Comparison of ENCODE assay signal across 8 cellular contexts in genomic region chr3:122513386-122514122, GRCh38. TPM values are rescaled to one million over a fixed set of nuclear protein-coding genes. Genes with fewer than 3 reads are reported as not detected.
DNase-seq lines count a peak whose midpoint lies in the region; ATAC-seq and TF ChIP-seq lines count a peak whose summit lies in the region.

No MANE protein-coding gene starts in this region.

- H3K36me3 Mint-ChIP-seq in CD4-positive, CD25-positive, alpha-beta regulatory T cell: peaks cover 9% of the 10 kb centered on the region

- peak overlapping the region; percentile 97 for H3K27ac ChIP-seq in CD4-positive, CD25-positive, alpha-beta regulatory T cell (ENCODE audit: insufficient read depth, low read length, poor library complexity, severe bottlenecking)
- H3K27ac ChIP-seq in HUES64 (ENCODE audit: low read depth, low read length) (peak overlapping the region; percentile 98; the same call in 1 of the 2 replicates), muscle layer of colon (ENCODE audit: low read depth, low read length) (peak overlapping the region; percentile 40)

- no peak for TF ChIP-seq CTCF in cardiac fibroblast (IDR thresholded peaks at IDR 0.05; ENCODE audit: low read depth, low read length)

- peaks cover 0 to 2% (median 0%) of the 10 kb centered on the region in 7 donors for H3K9me3 Mint-ChIP-seq in CD4-positive, CD25-positive, alpha-beta regulatory T cell

- H3K9ac ChIP-seq in HUES64 (ENCODE audit: low read depth, low read length) (peak overlapping the region; percentile 97), muscle layer of colon (ENCODE audit: low read length) (peak overlapping the region; percentile 2)

- H3K4me3 Mint-ChIP-seq in CD4-positive, CD25-positive, alpha-beta regulatory T cell: peak overlapping the region; percentile 90 to 94 (median 92)

- no peaks in the 10 kb centered on the region for H3K36me3 ChIP-seq in CD4-positive, CD25-positive, alpha-beta regulatory T cell (ENCODE audit: control insufficient read depth, insufficient read depth, low read length)
- H3K36me3 ChIP-seq in HUES64 (ENCODE audit: insufficient read depth, low read length) (no peaks in the 10 kb centered on the region), muscle layer of colon (ENCODE audit: insufficient read depth, low read length) (no peaks in the 10 kb centered on the region)

- H3K4me3 ChIP-seq in CD4-positive, CD25-positive, alpha-beta regulatory T cell (ENCODE audit: low read depth, low read length): peak overlapping the region; percentile 90
- peak overlapping the region; percentile 97 for H3K4me3 ChIP-seq in HUES64 (ENCODE audit: low read length)
- H3K4me3 ChIP-seq in cardiac fibroblast (replicated peaks in 1 of 2; ENCODE audit: low read depth in 2 of 2, low read length in 2 of 2): peak overlapping the region; percentile 62 to 80
- H3K4me3 ChIP-seq in muscle layer of colon (ENCODE audit: low read depth in 1 of 2, low read length in 2 of 2): peak overlapping the region; percentile 70 to 92

- H3K27me3 ChIP-seq in CD4-positive, CD25-positive, alpha-beta regulatory T cell (ENCODE audit: control insufficient read depth, insufficient read depth, low read length): no peaks in the 10 kb centered on the region
- H3K27me3 ChIP-seq in HUES64 (ENCODE audit: insufficient read depth, low read length) (no peaks in the 10 kb centered on the region), muscle layer of colon (ENCODE audit: control insufficient read depth in 1 of 2, insufficient read depth in 2 of 2, low read length in 2 of 2) (no peaks in the 10 kb centered on the region)

- peaks cover 25% of the 10 kb centered on the region for H3K4me1 ChIP-seq in CD4-positive, CD25-positive, alpha-beta regulatory T cell (ENCODE audit: control insufficient read depth, insufficient read depth, low read length, poor library complexity, severe bottlenecking)
- H3K4me1 ChIP-seq in HUES64 (ENCODE audit: insufficient read depth, low read length) (peaks cover 42% of the 10 kb centered on the region), muscle layer of colon (ENCODE audit: insufficient read depth, low read length) (peaks cover 21% of the 10 kb centered on the region)

- no peak for ATAC-seq in CD4-positive, CD25-positive, alpha-beta regulatory T cell (ENCODE audit: low read depth in 2 of 2)
- ATAC-seq in GM19455 (IDR thresholded peaks at IDR 0.05; ENCODE audit: unreplicated experiment) (no peak), GM21515 (IDR thresholded peaks at IDR 0.05; ENCODE audit: unreplicated experiment) (no peak)

- peaks cover 13% of the 10 kb centered on the region for H3K27me3 Mint-ChIP-seq in CD4-positive, CD25-positive, alpha-beta regulatory T cell

- peak overlapping the region; percentile 94 to 97 (median 95) for H3K27ac Mint-ChIP-seq in CD4-positive, CD25-positive, alpha-beta regulatory T cell

- H3K9me3 ChIP-seq in CD4-positive, CD25-positive, alpha-beta regulatory T cell (ENCODE audit: control insufficient read depth in 2 of 2, low read length in 2 of 2): no peaks in the 10 kb centered on the region
- H3K9me3 ChIP-seq in HUES64 (ENCODE audit: insufficient read depth, low read depth, low read length) (no peaks in the 10 kb centered on the region), muscle layer of colon (ENCODE audit: low read length) (no peaks in the 10 kb centered on the region)

- no peak for DNase-seq in CD4-positive, CD25-positive, alpha-beta regulatory T cell
- peak in 1 of 2 donors; percentile 79 for DNase-seq in cardiac fibroblast (ENCODE audit: low read depth in 2 of 2)
- DNase-seq in effector CD8-positive, alpha-beta T cell (lab: John Stamatoyannopoulos, UW): no peak
- DNase-seq in SW480 (ENCODE audit: low spot score): no peak

- H3K4me1 Mint-ChIP-seq in CD4-positive, CD25-positive, alpha-beta regulatory T cell: peaks cover 41 to 63% (median 44%) of the 10 kb centered on the region in 4 donors

- 7% methylated on average over 18 of the region's 19 CpGs for WGBS in HUES64

RNA-seq across cellular contexts. Expression of gene KPNA1, which starts 1.2 kb away (rescaled TPM):
- 57.8 TPM for total RNA-seq in CD4-positive, CD25-positive, alpha-beta regulatory T cell
- polyA plus RNA-seq in CD4-positive, CD25-positive, alpha-beta regulatory T cell: 10 to 100 TPM; 41.4 to 50.0 (median 43.8) TPM
- 36.5 TPM for polyA plus RNA-seq in HUES64 (2013, experiment 1 of 2)
- 37.7 TPM for polyA plus RNA-seq in HUES64 (2013, experiment 2 of 2)

RNA-seq across cellular contexts. Expression of gene PARP9, which starts 50.5 kb away (rescaled TPM):
- total RNA-seq in CD4-positive, CD25-positive, alpha-beta regulatory T cell: 47.6 TPM
- polyA plus RNA-seq in CD4-positive, CD25-positive, alpha-beta regulatory T cell: 10 to 100 TPM; 24.2 to 41.9 (median 37.5) TPM
- 1.4 TPM for polyA plus RNA-seq in HUES64 (2013, experiment 1 of 2)
- polyA plus RNA-seq in HUES64 (2013, experiment 2 of 2): 1.8 TPM

RNA-seq across cellular contexts. Expression of gene DTX3L, which starts 50.6 kb away (rescaled TPM):
- total RNA-seq in CD4-positive, CD25-positive, alpha-beta regulatory T cell: 48.0 TPM
- polyA plus RNA-seq in CD4-positive, CD25-positive, alpha-beta regulatory T cell: 10 to 100 TPM; 25.9 to 32.8 (median 29.2) TPM
- 2.3 TPM for polyA plus RNA-seq in HUES64 (2013, experiment 1 of 2)
- 2.2 TPM for polyA plus RNA-seq in HUES64 (2013, experiment 2 of 2)

Comparison
In these comparisons a context has a peak if more than half of its experiments do, and no peak if none do; other contexts are left out.
1. H3K27ac ChIP-seq: peak in every context shown above with its lines; median percentile 98 in HUES64; 97 in CD4-positive, CD25-positive, alpha-beta regulatory T cell; 40 in muscle layer of colon.